8 cellular contexts compared by ENCODE assay signal in the genomic region with DNA sequence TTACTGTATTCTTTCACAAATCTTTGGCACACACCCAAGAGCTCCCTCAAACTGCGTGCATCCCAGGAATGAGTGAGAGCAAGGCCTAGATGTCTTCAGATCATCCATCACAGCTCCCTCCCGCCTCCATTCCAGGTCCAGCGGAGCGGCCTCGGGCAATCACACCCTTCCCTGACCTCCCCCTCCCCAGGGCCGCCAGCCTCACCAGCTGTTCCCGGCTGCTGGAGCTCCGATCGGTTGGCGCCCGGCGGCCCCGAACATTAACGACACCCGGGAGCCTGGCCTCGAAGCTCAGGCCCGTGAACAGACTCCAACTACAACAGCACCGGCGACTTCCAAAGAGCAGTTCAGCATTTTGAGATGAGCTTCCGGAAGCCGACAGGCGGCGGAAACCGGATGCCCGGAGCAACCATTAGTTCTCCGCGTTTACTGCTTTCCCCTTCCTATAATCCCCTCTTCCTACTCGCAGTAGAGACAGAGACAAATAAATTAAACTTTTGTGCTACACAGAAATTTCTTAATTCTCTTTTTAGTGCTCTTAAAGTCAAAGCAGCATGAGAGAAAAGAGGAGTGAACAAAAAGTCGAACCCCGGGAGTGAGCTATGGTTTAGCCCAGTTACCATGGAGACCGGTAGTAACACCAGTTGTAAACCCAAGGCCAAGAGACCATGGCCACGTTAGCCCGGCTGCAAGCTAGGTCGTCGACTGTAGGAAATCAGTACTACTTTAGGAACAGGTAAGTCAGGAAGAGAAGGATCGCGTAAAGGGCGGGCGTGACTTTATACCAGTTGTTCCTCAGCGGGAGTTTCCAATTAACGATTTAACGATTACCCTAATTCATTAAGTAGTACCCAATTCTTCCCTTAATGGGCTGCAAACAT. TPM values are rescaled to one million over a fixed set of nuclear protein-coding genes. Genes with fewer than 3 reads are reported as not detected.
A peak's percentile ranks its signal among the peaks of the same experiment; 100 is the strongest.
DNase-seq lines count a peak whose midpoint lies in the region; ATAC-seq and TF ChIP-seq lines count a peak whose summit lies in the region.

A gene (minus strand): TSS at position 380 of the 881 bp plus-strand sequence. CDS start 119 bp downstream, at position 261.
A gene with protein sequence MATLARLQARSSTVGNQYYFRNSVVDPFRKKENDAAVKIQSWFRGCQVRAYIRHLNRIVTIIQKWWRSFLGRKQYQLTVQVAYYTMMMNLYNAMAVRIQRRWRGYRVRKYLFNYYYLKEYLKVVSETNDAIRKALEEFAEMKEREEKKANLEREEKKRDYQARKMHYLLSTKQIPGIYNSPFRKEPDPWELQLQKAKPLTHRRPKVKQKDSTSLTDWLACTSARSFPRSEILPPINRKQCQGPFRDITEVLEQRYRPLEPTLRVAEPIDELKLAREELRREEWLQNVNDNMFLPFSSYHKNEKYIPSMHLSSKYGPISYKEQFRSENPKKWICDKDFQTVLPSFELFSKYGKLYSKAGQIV (plus strand): TSS at position 634 of the 881 bp plus-strand sequence. CDS start 35 bp downstream, at position 669.

- no peak; the same call in 1 of the 2 replicates for TF ChIP-seq CTCF in PC-9 (conservative IDR thresholded peaks at IDR 0.05)
- peak in 4 of 6 experiments; percentile 0 to 48 (median 38) for TF ChIP-seq CTCF in esophagus squamous epithelium (IDR thresholded peaks at IDR 0.05)

- no peaks in the 10 kb centered on the region for H3K9me3 ChIP-seq in PC-9 (ENCODE audit: insufficient read depth, low read depth)
- H3K9me3 ChIP-seq in esophagus squamous epithelium: no peaks in the 10 kb centered on the region

- no peak for TF ChIP-seq RAD21 in Ishikawa (IDR thresholded peaks at IDR 0.05; ENCODE audit: low read depth)

- H3K4me2 ChIP-seq in PC-9: peak within 1 kb of the TSS; percentile 92

- peak; percentile 95 for ATAC-seq in GM21619 (IDR thresholded peaks at IDR 0.05; ENCODE audit: unreplicated experiment)
- peak; percentile 87 to 90 for ATAC-seq in activated T-cell treated with anti-CD3 and anti-CD28 coated beads, Interleukin-2, amount 50 U/mL, for 4 hours

- WGBS in esophagus squamous epithelium, 2 donors: 0 to 2% methylated on average over 28 to 30 of the region's 42 CpGs

- H3K79me2 ChIP-seq in PC-9 (ENCODE audit: low read depth): peaks cover 49% of the 10 kb centered on the region

- H3K36me3 ChIP-seq in PC-9 (ENCODE audit: low read depth) (no peaks in the 10 kb centered on the region), esophagus squamous epithelium (no peaks in the 10 kb centered on the region)

- H3K4me1 Mint-ChIP-seq in activated T-cell treated with anti-CD3 and anti-CD28 coated beads, Interleukin-2, amount 50 U/mL, for 4 hours (ENCODE audit: low read depth): peaks cover 42% of the 10 kb centered on the region

- POLR2A ChIA-PET in PC-9 (lab: Charles Lee; ENCODE audit: unreplicated experiment): interaction anchor here (0.6 to 0.9 kb wide), 7 partner anchors 9 to 904 kb away, joined by 3 to 9 read pairs (median 3); a partner anchor contains a TSS

- H3K27ac ChIP-seq in PC-9 (peak within 1 kb of the TSS; percentile 86), esophagus squamous epithelium (peak within 1 kb of the TSS; percentile 82 to 94 (median 90))

- no peaks in the 10 kb centered on the region for H3F3A ChIP-seq in PC-9 (ENCODE audit: insufficient read depth, low read depth)

- no peaks in the 10 kb centered on the region for H3K9me3 Mint-ChIP-seq in activated T-cell treated with anti-CD3 and anti-CD28 coated beads, Interleukin-2, amount 50 U/mL, for 4 hours

- H3K4me3 ChIP-seq in PC-9 (peak within 1 kb of the TSS; percentile 77), esophagus squamous epithelium (peak within 1 kb of the TSS; percentile 65 to 92 (median 86))

- no peaks in the 10 kb centered on the region; the same call in 1 of the 2 replicates for H4K20me1 ChIP-seq in PC-9 (ENCODE audit: insufficient read depth)

- TF ChIP-seq EP300 in Ishikawa (IDR thresholded peaks at IDR 0.05; ENCODE audit: borderline replicate concordance): peak; percentile 56

- H3K27me3 ChIP-seq in PC-9 (ENCODE audit: insufficient read depth, low read depth): no peaks in the 10 kb centered on the region
- no peaks in the 10 kb centered on the region for H3K27me3 ChIP-seq in esophagus squamous epithelium

- peak within 1 kb of the TSS; percentile 96 for H2AFZ ChIP-seq in PC-9

- DNase-seq in DMS79 (lab: John Stamatoyannopoulos, UW) (peak; percentile 79), PC-9 (peak; percentile 74 to 81), esophagus squamous epithelium (lab: John Stamatoyannopoulos, UW) (peak; percentile 14), myocyte (ENCODE audit: low read depth) (peak; percentile 94)
- DNase-seq in activated T-cell treated with anti-CD3 and anti-CD28 coated beads, Interleukin-2, amount 50 U/mL, for 4 hours: peak; percentile 56
- DNase-seq in stimulated activated CD8-positive, alpha-beta memory T cell treated with anti-CD3 and anti-CD28 coated beads, Interleukin-7, amount 100 ng/mL, for 4 hours (ENCODE audit: low read depth in 2 of 2): peak; percentile 58 to 64

- H3K4me1 ChIP-seq in PC-9 (replicated peaks; ENCODE audit: insufficient read depth) (peaks cover 27% of the 10 kb centered on the region), esophagus squamous epithelium (peaks cover 0 to 47% (median 12%) of the 10 kb centered on the region in 3 donors)

- TF ChIP-seq POLR2A in esophagus squamous epithelium (IDR thresholded peaks at IDR 0.05): peak in 1 of 4 donors; percentile 28

- H3K9me2 ChIP-seq in PC-9 (ENCODE audit: insufficient read depth): no peaks in the 10 kb centered on the region

- intact Hi-C loops in PC-9 (cut with micrococcal nuclease; ENCODE audit: unreplicated experiment) (no loop called here), esophagus squamous epithelium (cut with DNase I) (no loop called here)

- BruUV-seq in PC-9 (replicated peaks; lab: Mats Ljungman, UMichigan): no TSS peak

- CTCF ChIA-PET in PC-9 (lab: Charles Lee): no interaction called here

- H3K36me3 Mint-ChIP-seq in activated T-cell treated with anti-CD3 and anti-CD28 coated beads, Interleukin-2, amount 50 U/mL, for 4 hours (ENCODE audit: insufficient read depth): no peaks in the 10 kb centered on the region

- H3K27me3 Mint-ChIP-seq in activated T-cell treated with anti-CD3 and anti-CD28 coated beads, Interleukin-2, amount 50 U/mL, for 4 hours (ENCODE audit: low read depth): peaks cover 5% of the 10 kb centered on the region

- H3K4me3 Mint-ChIP-seq in activated T-cell treated with anti-CD3 and anti-CD28 coated beads, Interleukin-2, amount 50 U/mL, for 4 hours: peak within 1 kb of the TSS; percentile 94

TF ChIP-seq in Ishikawa, 13 proteins besides CTCF, POLR2A, EP300 and RAD21:
- TF ChIP-seq, protein P1, sequence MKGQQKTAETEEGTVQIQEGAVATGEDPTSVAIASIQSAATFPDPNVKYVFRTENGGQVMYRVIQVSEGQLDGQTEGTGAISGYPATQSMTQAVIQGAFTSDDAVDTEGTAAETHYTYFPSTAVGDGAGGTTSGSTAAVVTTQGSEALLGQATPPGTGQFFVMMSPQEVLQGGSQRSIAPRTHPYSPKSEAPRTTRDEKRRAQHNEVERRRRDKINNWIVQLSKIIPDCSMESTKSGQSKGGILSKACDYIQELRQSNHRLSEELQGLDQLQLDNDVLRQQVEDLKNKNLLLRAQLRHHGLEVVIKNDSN (IDR thresholded peaks at IDR 0.05): no peak
- TF ChIP-seq TEAD4 (IDR thresholded peaks at IDR 0.05) (no peak), ZBTB7A (IDR thresholded peaks at IDR 0.05; ENCODE audit: low read depth) (no peak), TAF1 (IDR thresholded peaks at IDR 0.05; ENCODE audit: low read depth) (peak; percentile 84), CREB1 (IDR thresholded peaks at IDR 0.05; ENCODE audit: low read depth) (no peak), TCF12 (IDR thresholded peaks at IDR 0.05; ENCODE audit: low read depth) (peak; percentile 60; the same call in 1 of the 2 replicates)
- TF ChIP-seq, protein P2, sequence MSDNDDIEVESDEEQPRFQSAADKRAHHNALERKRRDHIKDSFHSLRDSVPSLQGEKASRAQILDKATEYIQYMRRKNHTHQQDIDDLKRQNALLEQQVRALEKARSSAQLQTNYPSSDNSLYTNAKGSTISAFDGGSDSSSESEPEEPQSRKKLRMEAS (IDR thresholded peaks at IDR 0.05): peak; percentile 73

RNA-seq across cellular contexts. Expression of the first gene that starts in this region (rescaled TPM):
- total RNA-seq in PC-9 (2021): 13.9 and 14.8 TPM in 2 replicates
- 1 to 10 TPM; 7.5 to 8.5 (median 8.2) TPM for total RNA-seq in activated T-cell treated with anti-CD3 and anti-CD28 coated beads, Interleukin-2, amount 50 U/mL, for 4 hours
- 10 to 100 TPM in 2 of 4 donors, 1 to 10 TPM in 2; 6.1 to 16.6 (median 11.0) TPM for total RNA-seq in esophagus squamous epithelium
- total RNA-seq in myocyte: 12.0 and 15.0 TPM in 2 replicates
- polyA plus RNA-seq in myocyte (2012): 4.5 TPM

RNA-seq across cellular contexts. Expression of the second gene that starts in this region (rescaled TPM):
- total RNA-seq in PC-9 (2021): 2.9 and 8.9 TPM in 2 replicates
- not detected for total RNA-seq in activated T-cell treated with anti-CD3 and anti-CD28 coated beads, Interleukin-2, amount 50 U/mL, for 4 hours
- total RNA-seq in esophagus squamous epithelium: under 1 TPM in 3 of 4 donors, not detected in 1; 0.11 to 0.19 (median 0.13) TPM
- total RNA-seq in myocyte: 0.26 and 1.6 TPM in 2 replicates
- polyA plus RNA-seq in myocyte (2012): 0.96 TPM

Comparison
In these comparisons a context has a peak if more than half of its experiments do, and no peak if none do; other contexts are left out.
1. Peak in every context shown above with its lines: DNase-seq, ATAC-seq, H3K4me3 ChIP-seq and H3K27ac ChIP-seq.
2. DNase-seq: peak in every context shown above with its lines; median percentile 94 in myocyte; 79 in DMS79; 78 in PC-9; 61 in stimulated activated CD8-positive, alpha-beta memory T cell treated with anti-CD3 and anti-CD28 coated beads, Interleukin-7, amount 100 ng/mL, for 4 hours; 56 in activated T-cell treated with anti-CD3 and anti-CD28 coated beads, Interleukin-2, amount 50 U/mL, for 4 hours; 14 in esophagus squamous epithelium.